ENCODE assay signal across 8 cellular contexts in genomic region chr2:240567872-240568677, GRCh38. TPM values are rescaled to one million over a fixed set of nuclear protein-coding genes. Genes with fewer than 3 reads are reported as not detected.
DNase-seq lines count a peak whose midpoint lies in the region; TF ChIP-seq lines count a peak whose summit lies in the region.

Gene RNPEPL1, plus strand, starts transcription at chr2:240568484. Its CDS starts 103 bp downstream, at chr2:240568587.

- H3K4me3 ChIP-seq in GM08714 (ENCODE audit: low read length) (peak within 1 kb of the TSS; percentile 77; the same call in 1 of the 2 replicates), epithelial cell of esophagus (ENCODE audit: low read length) (peak within 1 kb of the TSS; percentile 59), suprapubic skin (peak within 1 kb of the TSS; percentile 61)

- TF ChIP-seq EP300 in suprapubic skin (IDR thresholded peaks at IDR 0.05) = no peak

- peak; percentile 42 for DNase-seq in HEK293T (ENCODE audit: extremely low spot score)
- DNase-seq in NCI-H2227 (lab: John Stamatoyannopoulos, UW; ENCODE audit: unreplicated experiment) = peak; percentile 68
- peak; percentile 59 for DNase-seq in epithelial cell of esophagus (ENCODE audit: low read depth)
- DNase-seq in midbrain (lab: John Stamatoyannopoulos, UW) = peak; percentile 53
- peak; percentile 73 to 79 for DNase-seq in suprapubic skin (ENCODE audit: low spot score in 2 of 2)
- DNase-seq in cortex of kidney (lab: John Stamatoyannopoulos, UW) = no peak

- peaks cover 72% of the 10 kb centered on the region for H3K4me1 ChIP-seq in suprapubic skin

- H3K27me3 ChIP-seq in suprapubic skin = no peaks in the 10 kb centered on the region

- WGBS in suprapubic skin = 0% methylated on average over 18 of the region's 106 CpGs

- CTCF ChIA-PET in HEK293T (lab: Yijun Ruan, JAX) = interaction anchor here (0.6 to 1.0 kb wide), 2 partner anchors 12 to 125 kb away, joined by 3 read pairs; no protein-coding TSS in a partner anchor
- CTCF ChIA-PET in activated CD8-positive, alpha-beta memory T cell treated with anti-CD3 and anti-CD28 coated beads for 36 hours (lab: Charles Lee) = interaction anchor here (1.2 to 3.7 kb wide), 3 partner anchors 11 to 54 kb away, joined by 3 to 42 read pairs (median 30); partner anchors contain the start of gene CAPN10

- POLR2A ChIA-PET in HEK293T (lab: Yijun Ruan, JAX) = interaction anchor here (0.7 to 2.0 kb wide), 2 partner anchors 18 to 19 kb away, joined by 3 to 8 read pairs; partner anchors contain the start of gene CAPN10
- POLR2A ChIA-PET in activated CD8-positive, alpha-beta memory T cell treated with anti-CD3 and anti-CD28 coated beads for 36 hours (lab: Charles Lee) = interaction anchor here (1.4 to 5.2 kb wide), 4 partner anchors 7 to 18 kb away, joined by 4 to 52 read pairs (median 13); partner anchors contain the start of genes CAPN10 and DUSP28

- H3K27ac ChIP-seq in suprapubic skin = peak within 1 kb of the TSS; percentile 91

- no peaks in the 10 kb centered on the region for H3K9me3 ChIP-seq in suprapubic skin

- TF ChIP-seq CTCF in epithelial cell of esophagus (IDR thresholded peaks at IDR 0.05; ENCODE audit: insufficient read depth, low read depth, low read length, missing control alignments) = no peak
- no peak for TF ChIP-seq CTCF in suprapubic skin (IDR thresholded peaks at IDR 0.05)

- no peak for TF ChIP-seq POLR2A in suprapubic skin (IDR thresholded peaks at IDR 0.05)

- H3K36me3 ChIP-seq in suprapubic skin = peaks cover 16% of the 10 kb centered on the region

TF ChIP-seq in HEK293T, 16 proteins besides CTCF, POLR2A, EP300 and RAD21:
- TF ChIP-seq ARNT (IDR thresholded peaks at IDR 0.05) = no peak

RNA-seq across cellular contexts. Expression of gene RNPEPL1, which starts in this region (rescaled TPM):
- 10 to 100 TPM; 50.8 to 51.7 TPM for total RNA-seq in activated CD8-positive, alpha-beta memory T cell treated with anti-CD3 and anti-CD28 coated beads for 36 hours
- 100 to 1,000 TPM in 1 of 4 donors, 10 to 100 TPM in 3; 70.8 to 104 (median 72.6) TPM for total RNA-seq in suprapubic skin
